2 cellular contexts compared by ENCODE assay signal in genomic region chr3:78801923-78802587, GRCh38.
A peak's percentile ranks its signal among the peaks of the same experiment; 100 is the strongest.
TF ChIP-seq lines count a peak whose summit lies in the region.

No MANE protein-coding gene starts in this region.

TF ChIP-seq in GM23338, 12 proteins besides CTCF, POLR2A, EP300 and RAD21:
- TF ChIP-seq NANOG (IDR thresholded peaks at IDR 0.05; ENCODE audit: borderline replicate concordance) (no peak), CREB1 (CRISPR knock-in tag; IDR thresholded peaks at IDR 0.05; ENCODE audit: low read depth) (no peak), JUNB (IDR thresholded peaks at IDR 0.05; ENCODE audit: unreplicated experiment) (no peak), EZH2 (IDR thresholded peaks at IDR 0.05; ENCODE audit: low read depth, unreplicated experiment) (no peak), EZH2phosphoT487 (IDR thresholded peaks at IDR 0.05; ENCODE audit: unreplicated experiment) (no peak), POLR2AphosphoS5 (IDR thresholded peaks at IDR 0.05; ENCODE audit: low read depth) (no peak), ZNF114 (CRISPR knock-in tag; IDR thresholded peaks at IDR 0.05) (no peak), ZNF331 (CRISPR knock-in tag; IDR thresholded peaks at IDR 0.05; ENCODE audit: low read depth) (no peak), STAT1 (IDR thresholded peaks at IDR 0.05; ENCODE audit: unreplicated experiment) (no peak)
- TF ChIP-seq, protein P1, sequence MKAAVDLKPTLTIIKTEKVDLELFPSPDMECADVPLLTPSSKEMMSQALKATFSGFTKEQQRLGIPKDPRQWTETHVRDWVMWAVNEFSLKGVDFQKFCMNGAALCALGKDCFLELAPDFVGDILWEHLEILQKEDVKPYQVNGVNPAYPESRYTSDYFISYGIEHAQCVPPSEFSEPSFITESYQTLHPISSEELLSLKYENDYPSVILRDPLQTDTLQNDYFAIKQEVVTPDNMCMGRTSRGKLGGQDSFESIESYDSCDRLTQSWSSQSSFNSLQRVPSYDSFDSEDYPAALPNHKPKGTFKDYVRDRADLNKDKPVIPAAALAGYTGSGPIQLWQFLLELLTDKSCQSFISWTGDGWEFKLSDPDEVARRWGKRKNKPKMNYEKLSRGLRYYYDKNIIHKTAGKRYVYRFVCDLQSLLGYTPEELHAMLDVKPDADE (IDR thresholded peaks at IDR 0.05), result no peak
- TF ChIP-seq, protein P2, sequence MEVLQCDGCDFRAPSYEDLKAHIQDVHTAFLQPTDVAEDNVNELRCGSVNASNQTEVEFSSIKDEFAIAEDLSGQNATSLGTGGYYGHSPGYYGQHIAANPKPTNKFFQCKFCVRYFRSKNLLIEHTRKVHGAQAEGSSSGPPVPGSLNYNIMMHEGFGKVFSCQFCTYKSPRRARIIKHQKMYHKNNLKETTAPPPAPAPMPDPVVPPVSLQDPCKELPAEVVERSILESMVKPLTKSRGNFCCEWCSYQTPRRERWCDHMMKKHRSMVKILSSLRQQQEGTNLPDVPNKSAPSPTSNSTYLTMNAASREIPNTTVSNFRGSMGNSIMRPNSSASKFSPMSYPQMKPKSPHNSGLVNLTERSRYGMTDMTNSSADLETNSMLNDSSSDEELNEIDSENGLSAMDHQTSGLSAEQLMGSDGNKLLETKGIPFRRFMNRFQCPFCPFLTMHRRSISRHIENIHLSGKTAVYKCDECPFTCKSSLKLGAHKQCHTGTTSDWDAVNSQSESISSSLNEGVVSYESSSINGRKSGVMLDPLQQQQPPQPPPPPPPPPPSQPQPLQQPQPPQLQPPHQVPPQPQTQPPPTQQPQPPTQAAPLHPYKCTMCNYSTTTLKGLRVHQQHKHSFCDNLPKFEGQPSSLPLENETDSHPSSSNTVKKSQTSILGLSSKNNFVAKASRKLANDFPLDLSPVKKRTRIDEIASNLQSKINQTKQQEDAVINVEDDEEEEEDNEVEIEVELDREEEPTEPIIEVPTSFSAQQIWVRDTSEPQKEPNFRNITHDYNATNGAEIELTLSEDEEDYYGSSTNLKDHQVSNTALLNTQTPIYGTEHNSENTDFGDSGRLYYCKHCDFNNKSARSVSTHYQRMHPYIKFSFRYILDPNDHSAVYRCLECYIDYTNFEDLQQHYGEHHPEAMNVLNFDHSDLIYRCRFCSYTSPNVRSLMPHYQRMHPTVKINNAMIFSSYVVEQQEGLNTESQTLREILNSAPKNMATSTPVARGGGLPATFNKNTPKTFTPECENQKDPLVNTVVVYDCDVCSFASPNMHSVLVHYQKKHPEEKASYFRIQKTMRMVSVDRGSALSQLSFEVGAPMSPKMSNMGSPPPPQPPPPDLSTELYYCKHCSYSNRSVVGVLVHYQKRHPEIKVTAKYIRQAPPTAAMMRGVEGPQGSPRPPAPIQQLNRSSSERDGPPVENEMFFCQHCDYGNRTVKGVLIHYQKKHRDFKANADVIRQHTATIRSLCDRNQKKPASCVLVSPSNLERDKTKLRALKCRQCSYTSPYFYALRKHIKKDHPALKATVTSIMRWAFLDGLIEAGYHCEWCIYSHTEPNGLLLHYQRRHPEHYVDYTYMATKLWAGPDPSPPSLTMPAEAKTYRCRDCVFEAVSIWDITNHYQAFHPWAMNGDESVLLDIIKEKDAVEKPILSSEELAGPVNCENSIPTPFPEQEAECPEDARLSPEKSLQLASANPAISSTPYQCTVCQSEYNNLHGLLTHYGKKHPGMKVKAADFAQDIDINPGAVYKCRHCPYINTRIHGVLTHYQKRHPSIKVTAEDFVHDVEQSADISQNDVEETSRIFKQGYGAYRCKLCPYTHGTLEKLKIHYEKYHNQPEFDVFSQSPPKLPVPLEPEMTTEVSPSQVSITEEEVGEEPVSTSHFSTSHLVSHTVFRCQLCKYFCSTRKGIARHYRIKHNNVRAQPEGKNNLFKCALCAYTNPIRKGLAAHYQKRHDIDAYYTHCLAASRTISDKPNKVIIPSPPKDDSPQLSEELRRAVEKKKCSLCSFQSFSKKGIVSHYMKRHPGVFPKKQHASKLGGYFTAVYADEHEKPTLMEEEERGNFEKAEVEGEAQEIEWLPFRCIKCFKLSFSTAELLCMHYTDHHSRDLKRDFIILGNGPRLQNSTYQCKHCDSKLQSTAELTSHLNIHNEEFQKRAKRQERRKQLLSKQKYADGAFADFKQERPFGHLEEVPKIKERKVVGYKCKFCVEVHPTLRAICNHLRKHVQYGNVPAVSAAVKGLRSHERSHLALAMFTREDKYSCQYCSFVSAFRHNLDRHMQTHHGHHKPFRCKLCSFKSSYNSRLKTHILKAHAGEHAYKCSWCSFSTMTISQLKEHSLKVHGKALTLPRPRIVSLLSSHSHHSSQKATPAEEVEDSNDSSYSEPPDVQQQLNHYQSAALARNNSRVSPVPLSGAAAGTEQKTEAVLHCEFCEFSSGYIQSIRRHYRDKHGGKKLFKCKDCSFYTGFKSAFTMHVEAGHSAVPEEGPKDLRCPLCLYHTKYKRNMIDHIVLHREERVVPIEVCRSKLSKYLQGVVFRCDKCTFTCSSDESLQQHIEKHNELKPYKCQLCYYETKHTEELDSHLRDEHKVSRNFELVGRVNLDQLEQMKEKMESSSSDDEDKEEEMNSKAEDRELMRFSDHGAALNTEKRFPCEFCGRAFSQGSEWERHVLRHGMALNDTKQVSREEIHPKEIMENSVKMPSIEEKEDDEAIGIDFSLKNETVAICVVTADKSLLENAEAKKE (CRISPR knock-in tag; IDR thresholded peaks at IDR 0.05), result no peak
- TF ChIP-seq, protein P3, sequence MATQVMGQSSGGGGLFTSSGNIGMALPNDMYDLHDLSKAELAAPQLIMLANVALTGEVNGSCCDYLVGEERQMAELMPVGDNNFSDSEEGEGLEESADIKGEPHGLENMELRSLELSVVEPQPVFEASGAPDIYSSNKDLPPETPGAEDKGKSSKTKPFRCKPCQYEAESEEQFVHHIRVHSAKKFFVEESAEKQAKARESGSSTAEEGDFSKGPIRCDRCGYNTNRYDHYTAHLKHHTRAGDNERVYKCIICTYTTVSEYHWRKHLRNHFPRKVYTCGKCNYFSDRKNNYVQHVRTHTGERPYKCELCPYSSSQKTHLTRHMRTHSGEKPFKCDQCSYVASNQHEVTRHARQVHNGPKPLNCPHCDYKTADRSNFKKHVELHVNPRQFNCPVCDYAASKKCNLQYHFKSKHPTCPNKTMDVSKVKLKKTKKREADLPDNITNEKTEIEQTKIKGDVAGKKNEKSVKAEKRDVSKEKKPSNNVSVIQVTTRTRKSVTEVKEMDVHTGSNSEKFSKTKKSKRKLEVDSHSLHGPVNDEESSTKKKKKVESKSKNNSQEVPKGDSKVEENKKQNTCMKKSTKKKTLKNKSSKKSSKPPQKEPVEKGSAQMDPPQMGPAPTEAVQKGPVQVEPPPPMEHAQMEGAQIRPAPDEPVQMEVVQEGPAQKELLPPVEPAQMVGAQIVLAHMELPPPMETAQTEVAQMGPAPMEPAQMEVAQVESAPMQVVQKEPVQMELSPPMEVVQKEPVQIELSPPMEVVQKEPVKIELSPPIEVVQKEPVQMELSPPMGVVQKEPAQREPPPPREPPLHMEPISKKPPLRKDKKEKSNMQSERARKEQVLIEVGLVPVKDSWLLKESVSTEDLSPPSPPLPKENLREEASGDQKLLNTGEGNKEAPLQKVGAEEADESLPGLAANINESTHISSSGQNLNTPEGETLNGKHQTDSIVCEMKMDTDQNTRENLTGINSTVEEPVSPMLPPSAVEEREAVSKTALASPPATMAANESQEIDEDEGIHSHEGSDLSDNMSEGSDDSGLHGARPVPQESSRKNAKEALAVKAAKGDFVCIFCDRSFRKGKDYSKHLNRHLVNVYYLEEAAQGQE (IDR thresholded peaks at IDR 0.05; ENCODE audit: unreplicated experiment), result no peak

TF ChIP-seq in IMR-90, 13 proteins besides CTCF, POLR2A, EP300 and RAD21:
- TF ChIP-seq BHLHE40 (IDR thresholded peaks at IDR 0.05; ENCODE audit: low read depth, low read length), result no peak
- TF ChIP-seq NFE2L2 (IDR thresholded peaks at IDR 0.05; ENCODE audit: low read depth, low read length), result no peak
- TF ChIP-seq FOS (IDR thresholded peaks at IDR 0.05; ENCODE audit: low read depth, low read length), result no peak
- TF ChIP-seq MAFK (IDR thresholded peaks at IDR 0.05; ENCODE audit: low read depth, low read length), result peak; percentile 46; the same call in 1 of the 2 replicates
- TF ChIP-seq RFX5 (IDR thresholded peaks at IDR 0.05; ENCODE audit: low read depth, low read length), result no peak
- TF ChIP-seq, protein P4, sequence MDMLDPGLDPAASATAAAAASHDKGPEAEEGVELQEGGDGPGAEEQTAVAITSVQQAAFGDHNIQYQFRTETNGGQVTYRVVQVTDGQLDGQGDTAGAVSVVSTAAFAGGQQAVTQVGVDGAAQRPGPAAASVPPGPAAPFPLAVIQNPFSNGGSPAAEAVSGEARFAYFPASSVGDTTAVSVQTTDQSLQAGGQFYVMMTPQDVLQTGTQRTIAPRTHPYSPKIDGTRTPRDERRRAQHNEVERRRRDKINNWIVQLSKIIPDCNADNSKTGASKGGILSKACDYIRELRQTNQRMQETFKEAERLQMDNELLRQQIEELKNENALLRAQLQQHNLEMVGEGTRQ (IDR thresholded peaks at IDR 0.05; ENCODE audit: low read depth, low read length), result no peak
- TF ChIP-seq MXI1 (IDR thresholded peaks at IDR 0.05; ENCODE audit: borderline replicate concordance, low read depth, low read length), result no peak
